Comparison of ENCODE assay signal across 24 cellular contexts in genomic region chr20:2575682-2576081, GRCh38. TPM values are rescaled to one million over a fixed set of nuclear protein-coding genes. Genes with fewer than 3 reads are reported as not detected.
DNase-seq lines count a peak whose midpoint lies in the region; ATAC-seq, FAIRE-seq and TF ChIP-seq lines count a peak whose summit lies in the region.
"Had no signal": no experiment of that assay in that cellular context is flagged by ENCODE, and none has a peak within 500 bp of the region (broad histone marks: within the 10 kb centered on the region; RNA-seq: fewer than 3 reads in every experiment).

No MANE protein-coding gene starts in this region.

- peaks cover 30% of the 10 kb centered on the region for H3K4me1 Mint-ChIP-seq in mesothelial cell of epicardium
- H3K4me1 Mint-ChIP-seq: CD4-positive, alpha-beta memory T cell had no signal

- H3K9me3 Mint-ChIP-seq in mesothelial cell of epicardium: no peaks in the 10 kb centered on the region
- H3K9me3 Mint-ChIP-seq: HFFc6 had no signal

- no peaks in the 10 kb centered on the region for H3F3A ChIP-seq in SK-N-SH (replicated peaks; ENCODE audit: insufficient read depth)

- H3K9me3 ChIP-seq in A549: no peaks in the 10 kb centered on the region
- H3K9me3 ChIP-seq in SK-N-SH: no peaks in the 10 kb centered on the region
- H3K9me3 ChIP-seq in SJCRH30 (replicated peaks): no peaks in the 10 kb centered on the region
- H3K9me3 ChIP-seq in esophagus muscularis mucosa: no peaks in the 10 kb centered on the region
- H3K9me3 ChIP-seq: HAP-1 had no signal

- TF ChIP-seq CTCF in A549 (IDR thresholded peaks at IDR 0.05) (no peak), SK-N-SH (IDR thresholded peaks at IDR 0.05) (no peak), mesothelial cell of epicardium (IDR thresholded peaks at IDR 0.05; ENCODE audit: unreplicated experiment) (no peak), esophagus muscularis mucosa (IDR thresholded peaks at IDR 0.05) (no peak)

- intact Hi-C loops in esophagus muscularis mucosa (cut with DNase I): no loop called here

- CTCF ChIA-PET in A549 (lab: Yijun Ruan, JAX): interaction anchor here (1.5 kb wide), 2 partner anchors 51 to 53 kb away, joined by 3 to 5 read pairs; no protein-coding TSS in a partner anchor
- CTCF ChIA-PET in SK-N-SH (lab: Yijun Ruan, JAX): interaction anchor here (0.7 to 2.4 kb wide), 9 partner anchors 11 to 78 kb away, joined by 3 to 17 read pairs (median 5); no protein-coding TSS in a partner anchor

- no peaks in the 10 kb centered on the region for H3K79me2 ChIP-seq in SK-N-SH (ENCODE audit: insufficient read depth)

- no peaks in the 10 kb centered on the region for H4K20me1 ChIP-seq in SK-N-SH (ENCODE audit: insufficient read depth)

- H3K4me1 ChIP-seq in A549: 0 out of 3 replicates have a peak, but pooled peaks cover 3% of the 10 kb centered on the region
- H3K4me1 ChIP-seq in SK-N-SH (ENCODE audit: control insufficient read depth in 1 of 2, insufficient read depth in 2 of 2, low read depth in 1 of 2, low read length in 1 of 2): peaks cover 0 to 14% of the 10 kb centered on the region in 2 experiments; a peak in 2 of 4 replicates
- H3K4me1 ChIP-seq in SJCRH30: no peaks in the 10 kb centered on the region
- no peaks in the 10 kb centered on the region for H3K4me1 ChIP-seq in esophagus muscularis mucosa
- H3K4me1 ChIP-seq: HAP-1 had no signal

- TF ChIP-seq EP300 in A549 (IDR thresholded peaks at IDR 0.05) (no peak), SK-N-SH (IDR thresholded peaks at IDR 0.05; ENCODE audit: borderline replicate concordance in 1 of 2, low read depth in 1 of 2, low read length in 1 of 2) (no peak), esophagus muscularis mucosa (IDR thresholded peaks at IDR 0.05) (no peak)

- peaks cover 38% of the 10 kb centered on the region for H3K27me3 Mint-ChIP-seq in mesothelial cell of epicardium (ENCODE audit: low read depth)

- H2AFZ ChIP-seq in SK-N-SH (ENCODE audit: low read depth): no peak overlapping the region

- no peak overlapping the region for H3K4me2 ChIP-seq in A549
- no peak overlapping the region for H3K4me2 ChIP-seq in SK-N-SH

- ATAC-seq in A549: no peak

- no peaks in the 10 kb centered on the region for H3K36me3 Mint-ChIP-seq in mesothelial cell of epicardium
- H3K36me3 Mint-ChIP-seq: CD4-positive, alpha-beta memory T cell had no signal

- 0% methylated on average over 1 of the region's 1 CpG for WGBS in A549 (ENCODE audit: missing lambda C conversion rate)
- 2% methylated on average over 1 of the region's 1 CpG for WGBS in SK-N-SH (ENCODE audit: low lambda C conversion rate)
- WGBS in esophagus muscularis mucosa: 31% methylated on average over 1 of the region's 1 CpG

- H3K9me2 ChIP-seq in SK-N-SH: no peaks in the 10 kb centered on the region

- no peak overlapping the region for H3K4me3 Mint-ChIP-seq in mesothelial cell of epicardium
- H3K4me3 Mint-ChIP-seq: CD4-positive, alpha-beta memory T cell; HFFc6 had no signal

- TF ChIP-seq RAD21 in A549 (conservative IDR thresholded peaks at IDR 0.05 in 1 of 2, IDR thresholded peaks at IDR 0.05 in 1 of 2) (no peak), SK-N-SH (IDR thresholded peaks at IDR 0.05; ENCODE audit: low read length) (no peak)

- H3K27ac ChIP-seq in A549 (no peak overlapping the region), SK-N-SH (ENCODE audit: low read depth in 2 of 2, low read length in 1 of 2) (peak overlapping the region in 1 of 2 experiments; percentile 51; a peak in 2 of 4 replicates), SJCRH30 (no peak overlapping the region), esophagus muscularis mucosa (replicated peaks in 1 of 4) (no peak overlapping the region)

- peak overlapping the region; percentile 77 for H3K27ac Mint-ChIP-seq in mesothelial cell of epicardium
- H3K27ac Mint-ChIP-seq: CD4-positive, alpha-beta memory T cell; HFFc6 had no signal

- DNase-seq in A549 (ENCODE audit: low read depth in 1 of 2, low spot score in 1 of 2): no peak
- DNase-seq in SK-N-SH: peak; percentile 46
- DNase-seq in mesothelial cell of epicardium (ENCODE audit: low spot score in 2 of 2, unreplicated experiment in 2 of 2): no peak
- no peak for DNase-seq in SJCRH30
- DNase-seq in esophagus muscularis mucosa (ENCODE audit: extremely low spot score): no peak
- no peak for DNase-seq in germinal center (ENCODE audit: low spot score)
- DNase-seq: 8988T; C1 segment of cervical spinal cord; Calu3; CD4-positive, alpha-beta memory T cell; COR-L47; DMS53; DMS79 treated with DMSO at 0.1 percent for 48 hours; GF-D8; GOT3; HFFc6 had no signal

- TF ChIP-seq POLR2A in A549 (IDR thresholded peaks at IDR 0.05; ENCODE audit: low read length): no peak
- TF ChIP-seq POLR2A in esophagus muscularis mucosa (IDR thresholded peaks at IDR 0.05; ENCODE audit: low read depth): no peak

- POLR2A ChIA-PET in A549 (lab: Yijun Ruan, JAX): no interaction called here
- POLR2A ChIA-PET in SK-N-SH (lab: Yijun Ruan, JAX): interaction anchor here (1.0 kb wide), 1 partner anchor 75 kb away, joined by 3 read pairs; no protein-coding TSS in a partner anchor

- H3K27me3 ChIP-seq in SK-N-SH (ENCODE audit: insufficient read depth): peaks cover 4% of the 10 kb centered on the region; the same call in 1 of the 2 replicates
- no peaks in the 10 kb centered on the region for H3K27me3 ChIP-seq in SJCRH30
- H3K27me3 ChIP-seq in esophagus muscularis mucosa: peaks cover 0 to 30% (median 0%) of the 10 kb centered on the region in 4 donors

- FAIRE-seq in A549 (lab: Jason Lieb, UNC): peak; percentile 63
- FAIRE-seq: GM12891, GM18507, H54 had no signal

- H3K36me3 ChIP-seq in SK-N-SH (replicated peaks in 1 of 2; ENCODE audit: control insufficient read depth in 1 of 2, insufficient read depth in 2 of 2, low read length in 1 of 2) (no peaks in the 10 kb centered on the region), SJCRH30 (no peaks in the 10 kb centered on the region), esophagus muscularis mucosa (no peaks in the 10 kb centered on the region)
- H3K36me3 ChIP-seq: HAP-1 had no signal

- H3K9ac ChIP-seq in SK-N-SH: no peak overlapping the region

- H3K4me3 ChIP-seq in A549: no peak overlapping the region
- no peak overlapping the region for H3K4me3 ChIP-seq in SK-N-SH (ENCODE audit: low read depth in 2 of 2, low read length in 1 of 2)
- no peak overlapping the region for H3K4me3 ChIP-seq in SJCRH30
- H3K4me3 ChIP-seq in esophagus muscularis mucosa: no peak overlapping the region
- H3K4me3 ChIP-seq: HAP-1 had no signal

TF ChIP-seq in A549, 52 proteins besides CTCF, POLR2A, EP300 and RAD21 (continues in another document):
- TF ChIP-seq HDAC2 (IDR thresholded peaks at IDR 0.05): no peak
- no peak for TF ChIP-seq NPAS2 (CRISPR knock-in tag; IDR thresholded peaks at IDR 0.05; ENCODE audit: borderline replicate concordance)
- TF ChIP-seq MYC (IDR thresholded peaks at IDR 0.05; ENCODE audit: borderline replicate concordance, low read length): no peak
- TF ChIP-seq CBX8 (IDR thresholded peaks at IDR 0.05): no peak
- TF ChIP-seq RFX5 (IDR thresholded peaks at IDR 0.05): no peak
- TF ChIP-seq, protein P1, sequence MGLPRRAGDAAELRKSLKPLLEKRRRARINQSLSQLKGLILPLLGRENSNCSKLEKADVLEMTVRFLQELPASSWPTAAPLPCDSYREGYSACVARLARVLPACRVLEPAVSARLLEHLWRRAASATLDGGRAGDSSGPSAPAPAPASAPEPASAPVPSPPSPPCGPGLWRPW (IDR thresholded peaks at IDR 0.05): no peak
- no peak for TF ChIP-seq NR3C1 (IDR thresholded peaks at IDR 0.05)
- TF ChIP-seq HOXB5 (CRISPR knock-in tag; IDR thresholded peaks at IDR 0.05): no peak
- no peak for TF ChIP-seq FOSL2 (IDR thresholded peaks at IDR 0.05)
- no peak for TF ChIP-seq FOSL2 (CRISPR knock-in tag; IDR thresholded peaks at IDR 0.05)

TF ChIP-seq in SK-N-SH, 30 proteins besides CTCF, POLR2A, EP300 and RAD21:
- no peak for TF ChIP-seq TCF12 (IDR thresholded peaks at IDR 0.05)
- peak; percentile 56; the same call in 1 of the 2 replicates for TF ChIP-seq GATA2 (CRISPR knock-in tag; IDR thresholded peaks at IDR 0.05)

RNA-seq across cellular contexts. Expression of gene TMC2, which starts 39.3 kb away (rescaled TPM):
- not detected in 2 replicates for polyA plus RNA-seq in A549 (2011; rRNA removed)
- polyA plus RNA-seq in A549 (2012; cell fraction: cytosol; rRNA removed): not detected in 2 replicates
- polyA plus RNA-seq in A549 (2012; cell fraction: nucleus; rRNA removed): 0.02 TPM in 1 of 2 replicates, not detected in the other
- not detected in 3 replicates for polyA plus RNA-seq in A549 (2017; fragmentation: RNase III; extraction: RNeasy Plus Mini Kit Qiagen cat#74134 plus additional on column Dnase treatment)
- polyA minus RNA-seq in A549 (2011; rRNA and poly(A)+ RNA removed): 0.15 TPM in 1 of 2 replicates, not detected in the other
- not detected in 2 replicates for polyA plus RNA-seq in SK-N-SH (2012; rRNA removed)
- not detected in 2 replicates for polyA plus RNA-seq in SK-N-SH (2012; cell fraction: cytosol; rRNA removed)
- not detected in 2 replicates for polyA plus RNA-seq in SK-N-SH (2012; cell fraction: nucleus; rRNA removed)
- total RNA-seq in mesothelial cell of epicardium: 0.07 to 0.11 TPM (median 0.09 TPM) in 3 replicates
- 0.15 and 0.24 TPM in 2 replicates for total RNA-seq in SJCRH30 (2014; rRNA removed; shearing (Covaris generic))
- under 1 TPM in 2 of 4 donors, not detected in 2; 0.19 to 0.34 TPM for total RNA-seq in esophagus muscularis mucosa
- total RNA-seq: A673; Calu3; CD4-positive, alpha-beta memory T cell; Daoy; G401; HFFc6 had no signal
- polyA plus RNA-seq: BJ; CD4-positive, alpha-beta memory T cell had no signal
